28 cellular contexts compared by ENCODE assay signal in the genomic region with DNA sequence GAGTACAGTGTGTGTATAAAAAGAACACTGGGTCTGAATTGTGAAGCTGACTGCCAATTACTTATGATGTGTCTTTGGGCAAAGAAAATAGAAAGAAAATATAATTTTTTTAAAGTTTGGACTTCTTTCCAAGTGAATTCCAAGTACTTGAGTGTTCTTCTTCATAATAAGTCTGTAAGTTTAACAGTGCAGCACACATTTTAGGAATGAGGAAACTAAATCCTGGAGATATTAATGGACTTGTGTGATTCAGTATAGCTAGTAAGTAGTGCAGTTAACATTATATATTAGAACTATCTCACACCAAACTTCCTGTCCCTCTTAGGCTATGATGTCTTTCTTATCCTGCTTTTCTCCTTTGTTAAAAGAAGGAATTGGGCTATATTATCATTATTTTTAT.
"Had no signal": no experiment of that assay in that cellular context is flagged by ENCODE, and none has a peak within 500 bp of the region (broad histone marks: within the 10 kb centered on the region; RNA-seq: fewer than 3 reads in every experiment).

No MANE protein-coding gene starts in this region.

- H3K27ac ChIP-seq: ascending aorta, brain microvascular endothelial cell, esophagus muscularis mucosa had no signal

- H3K27me3 ChIP-seq: ascending aorta, brain microvascular endothelial cell, esophagus muscularis mucosa had no signal

- H3K9me3 ChIP-seq: ascending aorta, esophagus muscularis mucosa had no signal

- H3K4me1 ChIP-seq: ascending aorta, esophagus muscularis mucosa had no signal

- ATAC-seq: activated CD4-positive, alpha-beta T cell treated with anti-CD3 and anti-CD28 coated beads for 36 hours; activated naive CD4-positive, alpha-beta T cell treated with anti-CD3 and anti-CD28 coated beads, Interleukin-2, amount 50 U/mL, for 72 hours; activated T-cell treated with anti-CD3 and anti-CD28 coated beads, Interleukin-2, amount 50 U/mL, for 72 hours; effector memory CD8-positive, alpha-beta T cell; T-helper 17 cell had no signal

- H3K36me3 ChIP-seq: ascending aorta, brain microvascular endothelial cell, esophagus muscularis mucosa had no signal

- DNase-seq: activated CD4-positive, alpha-beta memory T cell treated with anti-CD3 and anti-CD28 coated beads, Interleukin-2, amount 10 ng/mL, durations not matched to agents 7 days and 5 days; activated CD4-positive, alpha-beta T cell treated with anti-CD3 and anti-CD28 coated beads for 36 hours; activated CD4-positive, alpha-beta T cell treated with anti-CD3 and anti-CD28 coated beads, Interleukin-2, amount 10 ng/mL, durations not matched to agents 24 days and 14 days; activated CD4-positive, alpha-beta T cell treated with anti-CD3 and anti-CD28 coated beads, Interleukin-2, amount 50 U/mL, for 4 hours; activated CD4-positive, CD25-positive, alpha-beta regulatory T cell; activated CD4-positive, CD25-positive, alpha-beta regulatory T cell treated with anti-CD3 and anti-CD28 coated beads, Interleukin-2, amount 50 U/mL, for 72 hours; activated CD8-positive, alpha-beta memory T cell treated with anti-CD3 and anti-CD28 coated beads, Interleukin-2, amount 50 U/mL, for 48 hours; activated gamma-delta T cell; activated naive CD4-positive, alpha-beta T cell; activated naive CD4-positive, alpha-beta T cell treated with anti-CD3 and anti-CD28 coated beads, Interleukin-2, amount 10 ng/mL, durations not matched to agents 7 days and 5 days; activated naive CD8-positive, alpha-beta T cell treated with anti-CD3 and anti-CD28 coated beads, Interleukin-2, amount 10 ng/mL, durations not matched to agents 7 days and 5 days; activated T-cell treated with anti-CD3 and anti-CD28 coated beads for 4 hours; activated T-cell treated with anti-CD3 and anti-CD28 coated beads, Interleukin-2, amount 50 U/mL, for 24 hours; activated T-cell treated with anti-CD3 and anti-CD28 coated beads, Interleukin-2, amount 50 U/mL, for 72 hours; brain microvascular endothelial cell; cortex of kidney; dermis blood vessel endothelial cell; effector CD4-positive, alpha-beta T cell; effector memory CD8-positive, alpha-beta T cell; erythroblast; foreskin fibroblast; head of caudate nucleus; T-helper 1 cell; T-helper 17 cell; T1000 had no signal

- H3K4me3 ChIP-seq: ascending aorta, esophagus muscularis mucosa had no signal
